ENCODE assay signal across 8 cellular contexts in genomic region chr13:109764474-109765292, GRCh38. TPM values are rescaled to one million over a fixed set of nuclear protein-coding genes. Genes with fewer than 3 reads are reported as not detected.
A peak's percentile ranks its signal among the peaks of the same experiment; 100 is the strongest.
DNase-seq lines count a peak whose midpoint lies in the region; ATAC-seq and TF ChIP-seq lines count a peak whose summit lies in the region.

No MANE protein-coding gene starts in this region.

- H3K27me3 Mint-ChIP-seq in neural progenitor cell (ENCODE audit: insufficient read depth, low read depth), result no peaks in the 10 kb centered on the region

- H3K4me3 Mint-ChIP-seq in neural progenitor cell, result no peak overlapping the region

- H3F3A ChIP-seq in neural progenitor cell (ENCODE audit: low read depth), result no peaks in the 10 kb centered on the region

- no peak overlapping the region for H3K9ac ChIP-seq in neural progenitor cell

- TF ChIP-seq POLR2A in breast epithelium (IDR thresholded peaks at IDR 0.05), result no peak

- H3K36me3 Mint-ChIP-seq in neural progenitor cell, result peaks cover 20% of the 10 kb centered on the region

- H3K4me1 ChIP-seq in breast epithelium (no peaks in the 10 kb centered on the region), neural progenitor cell (peaks cover 15% of the 10 kb centered on the region)

- H4K20me1 ChIP-seq in neural progenitor cell (ENCODE audit: low read depth), result peaks cover 54% of the 10 kb centered on the region

- intact Hi-C loops in breast epithelium (cut with DNase I; ENCODE audit: low total_unique reads), result no loop called here

- H3K9me3 ChIP-seq in breast epithelium (no peaks in the 10 kb centered on the region), neural progenitor cell (ENCODE audit: low read depth) (no peaks in the 10 kb centered on the region)

- H3K4me2 ChIP-seq in neural progenitor cell, result no peak overlapping the region

- H3K27me3 ChIP-seq in GM06990 (replicated peaks; ENCODE audit: control insufficient read depth, insufficient read depth, low read length) (no peaks in the 10 kb centered on the region), breast epithelium (no peaks in the 10 kb centered on the region), neural progenitor cell (no peaks in the 10 kb centered on the region)

- no peak overlapping the region for H3K4me3 ChIP-seq in GM06990 (replicated peaks; ENCODE audit: low read depth, low read length)
- peak overlapping the region in 1 of 3 donors; percentile 22 for H3K4me3 ChIP-seq in breast epithelium
- no peak overlapping the region for H3K4me3 ChIP-seq in neural progenitor cell

- peak overlapping the region; percentile 12 to 38 for H3K27ac ChIP-seq in breast epithelium
- no peak overlapping the region for H3K27ac ChIP-seq in neural progenitor cell

- H3K36me3 ChIP-seq in GM06990 (ENCODE audit: control insufficient read depth, insufficient read depth, low read length) (no peaks in the 10 kb centered on the region), breast epithelium (no peaks in the 10 kb centered on the region), neural progenitor cell (no peaks in the 10 kb centered on the region)

- TF ChIP-seq CTCF in GM06990 (IDR thresholded peaks at IDR 0.05; ENCODE audit: insufficient read depth, low read length, poor library complexity, severe bottlenecking) (peak; percentile 9), breast epithelium (IDR thresholded peaks at IDR 0.05) (no peak), neural progenitor cell (IDR thresholded peaks at IDR 0.05) (peak; percentile 26)

- DNase-seq in GM06990 (ENCODE audit: extremely low read depth, insufficient read length) (no peak), NCI-H524 (lab: John Stamatoyannopoulos, UW) (peak; percentile 65 to 83), breast epithelium (ENCODE audit: low spot score in 2 of 2) (no peak), neural progenitor cell (ENCODE audit: low spot score) (peak; percentile 24), activated gamma-delta T cell (lab: John Stamatoyannopoulos, UW) (no peak), NCI-H146 (lab: John Stamatoyannopoulos, UW) (no peak)

- H3K9me3 Mint-ChIP-seq in neural progenitor cell, result no peaks in the 10 kb centered on the region

- H2AFZ ChIP-seq in neural progenitor cell (replicated peaks), result no peak overlapping the region

- H3K4me1 Mint-ChIP-seq in neural progenitor cell, result peaks cover 26% of the 10 kb centered on the region

- ATAC-seq in HG03025 (IDR thresholded peaks at IDR 0.05; ENCODE audit: low FRiP score, unreplicated experiment) (no peak), GM19324 (IDR thresholded peaks at IDR 0.05; ENCODE audit: low FRiP score, unreplicated experiment) (no peak)

- peaks cover 62% of the 10 kb centered on the region for H3K79me2 ChIP-seq in neural progenitor cell (ENCODE audit: low read depth)

- no peak overlapping the region for H3K27ac Mint-ChIP-seq in neural progenitor cell

RNA-seq across cellular contexts. Expression of gene IRS2, which starts 21.7 kb away (rescaled TPM):
- total RNA-seq in breast epithelium (10 to 100 TPM; 25.8 to 38.2 (median 29.5) TPM), neural progenitor cell (ENCODE audit: low replicate concordance) (4.2 and 7.2 TPM in 2 replicates)

Comparison
In these comparisons a context has a peak if more than half of its experiments do, and no peak if none do; other contexts are left out.
1. DNase-seq: peak in NCI-H524 (2 of 2) and neural progenitor cell (single experiment); none in GM06990 (single experiment), breast epithelium (0 of 2), activated gamma-delta T cell (single experiment) and NCI-H146 (single experiment).
2. CTCF ChIP-seq: peak in GM06990 (single experiment) and neural progenitor cell (single experiment); none in breast epithelium (0 of 3).